20 cellular contexts compared by ENCODE assay signal in the genomic region with DNA sequence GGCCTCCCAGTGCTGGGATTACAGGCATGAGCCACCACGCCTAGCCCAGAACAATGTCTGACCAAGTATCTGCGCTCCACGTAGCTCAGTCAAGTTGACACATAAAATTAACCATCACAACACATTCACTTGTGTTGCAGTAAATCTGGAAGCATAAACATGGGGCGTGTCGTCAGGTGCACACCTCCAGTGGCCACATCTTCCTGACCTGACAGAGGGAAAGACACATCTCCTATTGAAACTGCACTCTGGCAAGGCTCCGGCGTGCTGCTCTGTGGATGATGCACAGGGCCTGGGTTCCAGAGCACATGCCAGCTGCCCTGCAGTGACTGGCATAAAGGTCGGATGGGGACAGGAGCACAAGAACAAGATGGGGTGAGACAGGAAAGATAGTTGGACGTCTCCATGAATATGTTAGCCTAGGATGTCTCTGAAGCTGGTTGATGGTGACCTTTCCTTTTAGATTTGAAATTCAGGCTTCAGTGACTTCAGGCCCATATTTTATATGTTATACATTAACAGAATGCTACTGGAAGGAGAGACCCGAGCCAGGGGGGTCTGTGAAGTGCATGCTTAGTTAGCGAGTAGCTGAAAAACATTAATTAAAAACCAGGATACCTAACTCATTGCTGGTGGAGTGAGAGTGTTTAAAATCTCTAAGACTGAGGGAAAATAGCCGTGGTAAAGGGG. TPM values are rescaled to one million over a fixed set of nuclear protein-coding genes. Genes with fewer than 3 reads are reported as not detected.
DNase-seq lines count a peak whose midpoint lies in the region; ATAC-seq, FAIRE-seq and TF ChIP-seq lines count a peak whose summit lies in the region.
"Had no signal": no experiment of that assay in that cellular context is flagged by ENCODE, and none has a peak within 500 bp of the region (broad histone marks: within the 10 kb centered on the region; RNA-seq: fewer than 3 reads in every experiment).

No MANE protein-coding gene starts in this region.

- TF ChIP-seq CTCF in left ventricle myocardium inferior (IDR thresholded peaks at IDR 0.05; ENCODE audit: borderline replicate concordance): no peak
- TF ChIP-seq CTCF in pancreas (IDR thresholded peaks at IDR 0.05): no peak

- intact Hi-C loops in left ventricle myocardium inferior (cut with micrococcal nuclease) (no loop called here), left ventricle myocardium superior (cut with micrococcal nuclease) (no loop called here), pancreas (cut with DNase I) (loop anchor here in 1 of 3 donors (5.0 kb wide), 1 partner anchor 50 kb away; no protein-coding TSS in a partner anchor), aorta (cut with DNase I) (loop anchor here in 1 of 2 donors (10.0 kb wide), 1 partner anchor 337 kb away; no protein-coding TSS in a partner anchor)

- H3K4me1 ChIP-seq in left ventricle myocardium inferior (peaks cover 71% of the 10 kb centered on the region), pancreas (peaks cover 69 to 84% (median 78%) of the 10 kb centered on the region in 3 donors), aorta (ENCODE audit: control insufficient read depth in 1 of 2, insufficient read depth in 2 of 2, low read length in 2 of 2) (no peaks in the 10 kb centered on the region)

- H3K27me3 ChIP-seq in left ventricle myocardium inferior (ENCODE audit: low read depth): no peaks in the 10 kb centered on the region
- H3K27me3 ChIP-seq in pancreas: no peaks in the 10 kb centered on the region
- no peaks in the 10 kb centered on the region for H3K27me3 ChIP-seq in aorta (ENCODE audit: control insufficient read depth in 1 of 2, insufficient read depth in 2 of 2, low read length in 1 of 2)

- WGBS in pancreas, 2 donors: 47 to 54% methylated on average over 12 of the region's 12 CpGs
- 88 to 90% methylated on average over 12 of the region's 12 CpGs for WGBS in aorta, 2 donors

- no peak for DNase-seq in left ventricle myocardium inferior
- no peak for DNase-seq in left ventricle myocardium superior
- DNase-seq in kidney glomerular epithelial cell (lab: John Stamatoyannopoulos, UW): peak; percentile 75
- DNase-seq in pancreas: no peak
- DNase-seq in aorta: peak; percentile 24 to 45
- DNase-seq in NCI-H226: no peak
- DNase-seq in NCI-H82 treated with DMSO at 0.1 percent for 48 hours (lab: John Stamatoyannopoulos, UW; ENCODE audit: unreplicated experiment): no peak
- DNase-seq in NCI-H1105 (lab: John Stamatoyannopoulos, UW): no peak
- DNase-seq: 8988T, C1 segment of cervical spinal cord, DMS153, Karpas-422, MM.1S, NCI-H1105 treated with DMSO at 0.1 percent for 48 hours, NCI-H187 treated with DMSO at 0.1 percent for 48 hours, NCI-H446 treated with DMSO at 0.1 percent for 48 hours, SIG-M5 had no signal

- H3K9me3 ChIP-seq in left ventricle myocardium inferior (replicated peaks) (no peaks in the 10 kb centered on the region), pancreas (no peaks in the 10 kb centered on the region), aorta (ENCODE audit: control insufficient read depth, low read length) (no peaks in the 10 kb centered on the region)

- H3K4me3 ChIP-seq in left ventricle myocardium inferior: no peak overlapping the region
- H3K4me3 ChIP-seq in pancreas: no peak overlapping the region
- no peak overlapping the region for H3K4me3 ChIP-seq in aorta (ENCODE audit: low read length in 2 of 2)
- H3K4me3 ChIP-seq: GM23338 had no signal

- peaks cover 4% of the 10 kb centered on the region for H3K36me3 ChIP-seq in left ventricle myocardium inferior
- no peaks in the 10 kb centered on the region for H3K36me3 ChIP-seq in pancreas
- no peaks in the 10 kb centered on the region for H3K36me3 ChIP-seq in aorta (ENCODE audit: control insufficient read depth in 1 of 2, insufficient read depth in 2 of 2, low read length in 1 of 2)

- peak overlapping the region; percentile 86 for H3K27ac ChIP-seq in left ventricle myocardium inferior (replicated peaks)
- H3K27ac ChIP-seq in pancreas: peak overlapping the region; percentile 66 to 86 (median 72)
- no peak overlapping the region for H3K27ac ChIP-seq in aorta (ENCODE audit: low read depth in 1 of 2, low read length in 2 of 2)

- no peak for FAIRE-seq in pancreas (lab: Jason Lieb, UNC)
- FAIRE-seq: GM18507, HepG2 had no signal

- ATAC-seq in left ventricle myocardium superior (no peak), pancreas (no peak), aorta (ENCODE audit: low FRiP score) (no peak)
- ATAC-seq: GM23338, HepG2 had no signal

RNA-seq across cellular contexts. Expression of a gene that starts 10.9 kb away (rescaled TPM):
- total RNA-seq in left ventricle myocardium inferior (51.5 TPM), left ventricle myocardium superior (73.3 TPM), pancreas (100 to 1,000 TPM; 140 to 286 (median 208) TPM), aorta (10 to 100 TPM; 14.1 to 19.9 TPM)
- polyA plus RNA-seq in pancreas (100 to 1,000 TPM in 1 of 2 donors, 10 to 100 TPM in 1; 93.5 to 130 TPM), aorta (10 to 100 TPM in 1 of 2 donors, 1 to 10 TPM in 1; 7.9 to 14.2 TPM)

Comparison
In these comparisons a context has a peak if more than half of its experiments do, and no peak if none do; other contexts are left out.
1. DNase-seq: peak in kidney glomerular epithelial cell (single experiment) and aorta (2 of 2); none in left ventricle myocardium inferior (single experiment), left ventricle myocardium superior (single experiment), pancreas (0 of 6), NCI-H226 (single experiment), NCI-H82 treated with DMSO at 0.1 percent for 48 hours (single experiment) and NCI-H1105 (single experiment).
2. H3K27ac ChIP-seq: peak in left ventricle myocardium inferior (single experiment) and pancreas (4 of 4); none in aorta (0 of 2).